Comparison of ENCODE assay signal across 20 cellular contexts in the genomic region with DNA sequence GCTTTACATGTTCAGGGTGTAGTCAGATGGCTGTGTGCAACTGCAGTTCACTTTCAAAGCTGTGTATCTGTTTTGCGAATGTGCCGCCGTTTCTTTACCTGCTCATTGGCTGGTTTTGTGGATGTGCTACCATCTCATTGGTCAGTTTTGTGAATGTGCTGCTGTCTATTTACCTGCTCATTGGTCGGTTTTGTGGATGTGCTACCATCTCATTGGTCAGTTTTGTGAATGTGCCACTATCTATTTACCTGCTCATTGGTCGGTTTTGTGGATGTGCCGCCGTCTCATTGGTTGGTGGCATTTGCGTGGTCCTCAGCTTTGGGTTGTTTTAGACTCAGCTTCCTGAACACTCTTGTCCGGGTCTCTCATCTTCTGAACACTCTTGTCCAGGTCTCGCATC. TPM values are rescaled to one million over a fixed set of nuclear protein-coding genes. Genes with fewer than 3 reads are reported as not detected.
DNase-seq lines count a peak whose midpoint lies in the region; ATAC-seq, FAIRE-seq and TF ChIP-seq lines count a peak whose summit lies in the region.
"Had no signal": no experiment of that assay in that cellular context is flagged by ENCODE, and none has a peak within 500 bp of the region (broad histone marks: within the 10 kb centered on the region; RNA-seq: fewer than 3 reads in every experiment).

No MANE protein-coding gene starts in this region.

- no peaks in the 10 kb centered on the region for H3K27me3 ChIP-seq in Karpas-422 (ENCODE audit: low read length)
- peaks cover 40 to 83% of the 10 kb centered on the region in 2 experiments for H3K27me3 ChIP-seq in K562 (ENCODE audit: control insufficient read depth in 2 of 2, insufficient read depth in 2 of 2, low read length in 2 of 2)
- peaks cover 0 to 72% (median 3%) of the 10 kb centered on the region in 7 donors for H3K27me3 ChIP-seq in spleen (replicated peaks in 1 of 7)
- H3K27me3 ChIP-seq in ovary: no peaks in the 10 kb centered on the region
- H3K27me3 ChIP-seq: BLaER1 had no signal

- H3K79me2 ChIP-seq in Karpas-422 (ENCODE audit: low read length) (no peaks in the 10 kb centered on the region), K562 (ENCODE audit: control insufficient read depth, insufficient read depth, low read length) (no peaks in the 10 kb centered on the region)

- intact Hi-C loops in K562 (cut with micrococcal nuclease): no loop called here
- intact Hi-C loops in spleen (cut with DNase I; ENCODE audit: low total_unique reads): no loop called here
- intact Hi-C loops in ovary (cut with DNase I): no loop called here

- CTCF ChIA-PET in K562 (lab: Yijun Ruan, JAX; ENCODE audit: low intra/inter-chr PET ratio): no interaction called here

- POLR2A ChIA-PET in K562 (lab: Yijun Ruan, JAX): interaction anchor here (0.7 kb wide), 2 partner anchors 17 to 315 kb away, joined by 3 read pairs; no protein-coding TSS in a partner anchor

- FAIRE-seq in GM12891 (lab: Jason Lieb, UNC): peak; percentile 89
- no peak for FAIRE-seq in K562 (lab: Jason Lieb, UNC)
- FAIRE-seq: H1 had no signal

- H3K4me1 ChIP-seq in Karpas-422 (ENCODE audit: low read length) (peaks cover 16% of the 10 kb centered on the region), K562 (replicated peaks in 1 of 2; ENCODE audit: control insufficient read depth in 2 of 2, insufficient read depth in 2 of 2, low read length in 2 of 2) (peaks cover 0 to 10% of the 10 kb centered on the region in 2 experiments; a peak in 1 of 5 replicates), spleen (no peaks in the 10 kb centered on the region), ovary (ENCODE audit: insufficient read depth) (no peaks in the 10 kb centered on the region)
- H3K4me1 ChIP-seq: HAP-1 had no signal

- H3K9ac ChIP-seq in Karpas-422 (ENCODE audit: low read length) (no peak overlapping the region), K562 (ENCODE audit: insufficient read depth in 1 of 2, low read depth in 2 of 2, low read length in 2 of 2) (no peak overlapping the region)
- H3K9ac ChIP-seq: BLaER1 had no signal

- 2% methylated on average over 10 of the region's 10 CpGs for WGBS in K562 (ENCODE audit: insufficient coverage, low coverage, missing lambda C conversion rate)
- WGBS in spleen, 5 donors: 90 to 96% (median 93%) methylated on average over 10 of the region's 10 CpGs
- WGBS in ovary, 3 donors: 87 to 92% (median 90%) methylated on average over 10 of the region's 10 CpGs

- TF ChIP-seq CTCF in K562 (IDR thresholded peaks at IDR 0.05 in 2 of 3, conservative IDR thresholded peaks at IDR 0.05 in 1 of 3; ENCODE audit: insufficient read depth in 2 of 3, low read depth in 1 of 3, low read length in 3 of 3) (no peak), spleen (IDR thresholded peaks at IDR 0.05 in 8 of 11, conservative IDR thresholded peaks at IDR 0.05 in 3 of 11) (no peak), ovary (IDR thresholded peaks at IDR 0.05) (no peak)

- no peak for ATAC-seq in K562

- in situ Hi-C loops in K562 (cut with MboI): no loop called here

- DNase-seq in GM12891 (ENCODE audit: insufficient read length, low spot score): no peak
- DNase-seq in Karpas-422: peak; percentile 43
- DNase-seq in K562 (ENCODE audit: extremely low read depth in 1 of 4, low spot score in 3 of 4): peak in 2 of 4 experiments; percentile 28 to 47
- peak; percentile 3 for DNase-seq in spleen
- no peak for DNase-seq in H4 (ENCODE audit: low spot score)
- no peak for DNase-seq in NCI-H2081 treated with DMSO at 0.1 percent for 48 hours (lab: John Stamatoyannopoulos, UW)
- no peak for DNase-seq in ovary
- DNase-seq: 8988T; CD4-positive, alpha-beta memory T cell; DMS79 treated with DMSO at 0.1 percent for 48 hours; GF-D8 had no signal

- H3K4me3 ChIP-seq in Karpas-422 (ENCODE audit: low read length) (no peak overlapping the region), K562 (no peak overlapping the region), spleen (no peak overlapping the region), ovary (no peak overlapping the region)
- H3K4me3 ChIP-seq: BLaER1, HAP-1 had no signal

- no TSS peak for BruUV-seq in K562 (replicated peaks; lab: Mats Ljungman, UMichigan)

- no peak overlapping the region for H3K27ac ChIP-seq in Karpas-422 (ENCODE audit: low read length)
- H3K27ac ChIP-seq in K562 (ENCODE audit: extremely low read depth, low read depth, low read length): no peak overlapping the region
- H3K27ac ChIP-seq in spleen: no peak overlapping the region
- H3K27ac ChIP-seq in ovary: no peak overlapping the region
- H3K27ac ChIP-seq: BLaER1, HL-60 had no signal

- H3K9me3 ChIP-seq in Karpas-422 (ENCODE audit: low read length): no peaks in the 10 kb centered on the region; the same call in 1 of the 2 replicates
- no peaks in the 10 kb centered on the region for H3K9me3 ChIP-seq in K562 (replicated peaks; ENCODE audit: control insufficient read depth, insufficient read depth, low read depth, low read length)
- peaks cover 0 to 9% (median 0%) of the 10 kb centered on the region in 8 donors for H3K9me3 ChIP-seq in spleen
- H3K9me3 ChIP-seq in ovary: no peaks in the 10 kb centered on the region
- H3K9me3 ChIP-seq: HAP-1 had no signal

- no peaks in the 10 kb centered on the region for H3K9me1 ChIP-seq in K562 (ENCODE audit: control insufficient read depth, insufficient read depth, low read length)

- H3K4me2 ChIP-seq in Karpas-422 (ENCODE audit: low read depth, low read length, poor library complexity, severe bottlenecking): no peak overlapping the region
- no peak overlapping the region for H3K4me2 ChIP-seq in K562 (ENCODE audit: insufficient read depth, low read length)
- H3K4me2 ChIP-seq: BLaER1 had no signal

- no peak for TF ChIP-seq POLR2A in GM12891 (IDR thresholded peaks at IDR 0.05; ENCODE audit: low read depth, low read length)
- no peak for TF ChIP-seq POLR2A in K562 (conservative IDR thresholded peaks at IDR 0.05)
- TF ChIP-seq POLR2A in spleen (IDR thresholded peaks at IDR 0.05): no peak
- TF ChIP-seq POLR2A in ovary (IDR thresholded peaks at IDR 0.05): no peak

- H2AFZ ChIP-seq in Karpas-422 (ENCODE audit: low read length) (no peak overlapping the region), K562 (ENCODE audit: low read depth, low read length) (no peak overlapping the region)

- TF ChIP-seq RAD21 in K562 (CRISPR knock-in tag; conservative IDR thresholded peaks at IDR 0.05 in 1 of 2, IDR thresholded peaks at IDR 0.05 in 1 of 2): no peak

- TF ChIP-seq EP300 in K562 (IDR thresholded peaks at IDR 0.05; ENCODE audit: low read length) (no peak), ovary (IDR thresholded peaks at IDR 0.05) (no peak)

- H3K36me3 ChIP-seq in Karpas-422 (ENCODE audit: insufficient read depth, low read length) (no peaks in the 10 kb centered on the region), K562 (ENCODE audit: control insufficient read depth, insufficient read depth, low read length) (no peaks in the 10 kb centered on the region), spleen (no peaks in the 10 kb centered on the region), ovary (no peaks in the 10 kb centered on the region)
- H3K36me3 ChIP-seq: BLaER1, HAP-1 had no signal

- H3K9me2 ChIP-seq in Karpas-422 (replicated peaks; ENCODE audit: insufficient read depth, low read length): no peaks in the 10 kb centered on the region

- H4K20me1 ChIP-seq in Karpas-422 (ENCODE audit: insufficient read depth, low read depth, low read length): no peaks in the 10 kb centered on the region
- H4K20me1 ChIP-seq in K562 (replicated peaks; ENCODE audit: control insufficient read depth, insufficient read depth, low read length): peaks cover 5% of the 10 kb centered on the region
- H4K20me1 ChIP-seq: BLaER1 had no signal

TF ChIP-seq in GM12891, 5 proteins besides CTCF, POLR2A, EP300 and RAD21:
- TF ChIP-seq POU2F2 (IDR thresholded peaks at IDR 0.05; ENCODE audit: low read depth, low read length): no peak
- no peak for TF ChIP-seq POLR2AphosphoS5 (IDR thresholded peaks at IDR 0.05; ENCODE audit: low read depth, low read length)
- no peak for TF ChIP-seq PAX5 (IDR thresholded peaks at IDR 0.05; ENCODE audit: insufficient read depth, low read length, severe bottlenecking)
- no peak for TF ChIP-seq SPI1 (IDR thresholded peaks at IDR 0.05; ENCODE audit: low read depth, low read length)
- no peak for TF ChIP-seq TAF1 (IDR thresholded peaks at IDR 0.05; ENCODE audit: low read depth, low read length)
TF ChIP-seq in GM12891: peak in this region for 0.

TF ChIP-seq in K562, 482 proteins besides CTCF, POLR2A, EP300 and RAD21 (continues in another document):
- TF ChIP-seq ZNF79 (CRISPR knock-in tag; IDR thresholded peaks at IDR 0.05; ENCODE audit: low read depth) (no peak), SP1 (CRISPR knock-in tag; IDR thresholded peaks at IDR 0.05) (no peak)

RNA-seq across cellular contexts. Expression of a gene that starts 40.5 kb away (rescaled TPM):
- not detected for polyA plus RNA-seq in GM12891 (2012; ENCODE audit: low read depth, missing spikeins)
- not detected in 2 replicates for total RNA-seq in Karpas-422 (2014; rRNA removed; shearing (Covaris generic); ENCODE audit: low replicate concordance)
- total RNA-seq in K562 (2011; cell fraction: chromatin; rRNA removed; ENCODE audit: low replicate concordance): not detected in 2 replicates
- total RNA-seq in K562 (2011; cell fraction: nucleolus; rRNA removed): not detected in 2 replicates
- total RNA-seq in K562 (2011; cell fraction: nucleoplasm; rRNA removed): not detected in 2 replicates
- not detected in 2 replicates for total RNA-seq in K562 (2014; rRNA removed)
- total RNA-seq in K562 (2014; rRNA removed; fragmentation: Illumina TruSeq; extraction: Trizol): not detected in 2 replicates
- not detected in 2 replicates for total RNA-seq in K562 (2015; rRNA removed; fragmentation: Illumina TruSeq; extraction: Trizol)
- total RNA-seq in K562 (2021): not detected in 2 replicates
- polyA plus RNA-seq in K562 (2011; rRNA removed): not detected in 2 replicates
- polyA plus RNA-seq in K562 (2011; cell fraction: cytosol; rRNA removed): not detected in 2 replicates
- not detected in 2 replicates for polyA plus RNA-seq in K562 (2011; cell fraction: nucleus; rRNA removed)
- not detected in 2 replicates for polyA plus RNA-seq in K562 (2012)
- polyA plus RNA-seq in K562 (2014; fragmentation: Illumina TruSeq; extraction: Trizol): not detected in 2 replicates
- not detected for polyA plus RNA-seq in K562 (2014; fragmentation: Nextera tagmentation; extraction: Ambion mirVana)
- not detected in 2 replicates for polyA plus RNA-seq in K562 (2014; rRNA removed)
- polyA minus RNA-seq in K562 (2011; rRNA and poly(A)+ RNA removed): not detected in 2 replicates
- not detected in 2 replicates for polyA minus RNA-seq in K562 (2011; cell fraction: cytosol; rRNA and poly(A)+ RNA removed)
- polyA minus RNA-seq in K562 (2011; cell fraction: nucleus; rRNA and poly(A)+ RNA removed): not detected in 2 replicates
- total RNA-seq in spleen: not detected
- not detected for polyA plus RNA-seq in spleen
- not detected in 2 replicates for total RNA-seq in H4 (2014; rRNA removed; shearing (Covaris generic))
- total RNA-seq in ovary: not detected
- polyA plus RNA-seq in ovary: not detected
- total RNA-seq: A673; CD4-positive, alpha-beta memory T cell; HT1080 had no signal
- polyA plus RNA-seq: AG04450; CD14-positive monocyte; CD4-positive, alpha-beta memory T cell; H1; IgD-negative memory B cell had no signal

Comparison
In these comparisons a context has a peak if more than half of its experiments do, and no peak if none do; other contexts are left out.
1. DNase-seq: peak in Karpas-422 (single experiment) and spleen (single experiment); none in GM12891 (single experiment), H4 (single experiment), NCI-H2081 treated with DMSO at 0.1 percent for 48 hours (single experiment) and ovary (0 of 5).